In genomic region chr6:75101896-75102680, GRCh38 we compare ENCODE assay signal across 17 cellular contexts.
DNase-seq lines count a peak whose midpoint lies in the region; ATAC-seq and TF ChIP-seq lines count a peak whose summit lies in the region.
"Had no signal": no experiment of that assay in that cellular context is flagged by ENCODE, and none has a peak within 500 bp of the region (broad histone marks: within the 10 kb centered on the region; RNA-seq: fewer than 3 reads in every experiment).

No MANE protein-coding gene starts in this region.

- no peak for TF ChIP-seq POLR2A in uterus (IDR thresholded peaks at IDR 0.05)

- H3K36me3 ChIP-seq in brain microvascular endothelial cell (replicated peaks) (peaks cover 12% of the 10 kb centered on the region), uterus (no peaks in the 10 kb centered on the region)
- H3K36me3 ChIP-seq: pancreas had no signal

- H3K27ac ChIP-seq in brain microvascular endothelial cell (peak overlapping the region; percentile 91), uterus (peak overlapping the region; percentile 11 to 82)
- H3K27ac ChIP-seq: pancreas, PC-9, suprapubic skin had no signal

- no peak for ATAC-seq in GM19452 (IDR thresholded peaks at IDR 0.05; ENCODE audit: unreplicated experiment)
- ATAC-seq: left lobe of liver, pancreas, SK-N-SH treated with all-trans-retinoic acid at 6 μM for 48 hours had no signal

- in situ Hi-C loops in brain microvascular endothelial cell (cut with HindIII; ENCODE audit: low pct_ligation_motif_present, low sequenced_read_pairs), result no loop called here

- H3K9me3 ChIP-seq in uterus, result no peaks in the 10 kb centered on the region
- H3K9me3 ChIP-seq: pancreas, suprapubic skin had no signal

- H3K27me3 ChIP-seq in brain microvascular endothelial cell (replicated peaks) (no peaks in the 10 kb centered on the region), uterus (no peaks in the 10 kb centered on the region)
- H3K27me3 ChIP-seq: pancreas, suprapubic skin had no signal

- no peak overlapping the region for H3K4me3 ChIP-seq in brain microvascular endothelial cell (ENCODE audit: low read depth, low read length)
- no peak overlapping the region for H3K4me3 ChIP-seq in uterus
- H3K4me3 ChIP-seq: pancreas, PC-9, suprapubic skin had no signal

- DNase-seq in HCEC 1CT, result peak; percentile 44
- DNase-seq in brain microvascular endothelial cell, result peak; percentile 87
- peak; percentile 92 for DNase-seq in iris pigment epithelial cell (ENCODE audit: low read depth)
- DNase-seq in uterus, result no peak
- DNase-seq in activated CD8-positive, alpha-beta memory T cell treated with anti-CD3 and anti-CD28 coated beads for 24 hours, result no peak
- DNase-seq in T-helper 9 cell, result no peak
- DNase-seq: activated CD4-positive, alpha-beta T cell treated with anti-CD3 and anti-CD28 coated beads, Interleukin-2, amount 50 U/mL, for 48 hours; CD4-positive, alpha-beta memory T cell; DMS79 treated with DMSO at 0.1 percent for 48 hours; NCI-H2029; NCI-H524 treated with DMSO at 0.1 percent for 48 hours; pancreas had no signal

- TF ChIP-seq CTCF in brain microvascular endothelial cell (IDR thresholded peaks at IDR 0.05; ENCODE audit: low read depth, low read length, missing control alignments) (no peak), uterus (IDR thresholded peaks at IDR 0.05) (no peak)

- intact Hi-C loops in uterus (cut with DNase I; ENCODE audit: low total_unique reads), result no loop called here

- peaks cover 0 to 6% of the 10 kb centered on the region in 2 donors for H3K4me1 ChIP-seq in uterus
- H3K4me1 ChIP-seq: pancreas, suprapubic skin had no signal

Comparison
In these comparisons a context has a peak if more than half of its experiments do, and no peak if none do; other contexts are left out.
1. DNase-seq: peak in HCEC 1CT (single experiment), brain microvascular endothelial cell (single experiment) and iris pigment epithelial cell (single experiment); none in uterus (0 of 2), activated CD8-positive, alpha-beta memory T cell treated with anti-CD3 and anti-CD28 coated beads for 24 hours (single experiment) and T-helper 9 cell (single experiment).